In genomic region chr2:121530563-121531334, GRCh38 we compare ENCODE assay signal across 1 cellular context.
TF ChIP-seq lines count a peak whose summit lies in the region.

TSS of gene RNU4ATAC (plus strand) at chr2:121530880.

TF ChIP-seq in K562, 482 proteins besides CTCF, POLR2A, EP300 and RAD21 (continued from another document):
- no peak for TF ChIP-seq CLOCK (CRISPR knock-in tag; IDR thresholded peaks at IDR 0.05; ENCODE audit: borderline replicate concordance)
- peak; percentile 86 for TF ChIP-seq FOXM1 (IDR thresholded peaks at IDR 0.05; ENCODE audit: low read depth)
- 0 out of 2 replicates have a peak, but pooled peaks have one; percentile 91 for TF ChIP-seq FOXM1 (CRISPR knock-in tag; IDR thresholded peaks at IDR 0.05; ENCODE audit: low read depth)
- TF ChIP-seq SIRT6 (IDR thresholded peaks at IDR 0.05; ENCODE audit: low read depth, low read length) = no peak
- TF ChIP-seq ZNF184 (CRISPR knock-in tag; IDR thresholded peaks at IDR 0.05) = no peak
- peak; percentile 99 for TF ChIP-seq LCOR (CRISPR knock-in tag; IDR thresholded peaks at IDR 0.05)
- TF ChIP-seq ZBTB26 (CRISPR knock-in tag; IDR thresholded peaks at IDR 0.05) = peak; percentile 99
- peak; percentile 96 for TF ChIP-seq SNAPC5 (CRISPR knock-in tag; IDR thresholded peaks at IDR 0.05)
- no peak for TF ChIP-seq TFAM (CRISPR knock-in tag; conservative IDR thresholded peaks at IDR 0.05)
- no peak; the same call in 1 of the 2 replicates for TF ChIP-seq NFRKB (IDR thresholded peaks at IDR 0.05; ENCODE audit: low read depth)
- TF ChIP-seq TRIM28 (IDR thresholded peaks at IDR 0.05) = 0 out of 2 replicates have a peak, but pooled peaks have one; percentile 29
- peak; percentile 75; the same call in 1 of the 2 replicates for TF ChIP-seq XRCC3 (IDR thresholded peaks at IDR 0.05)
- TF ChIP-seq ZNF274 (IDR thresholded peaks at IDR 0.05; ENCODE audit: borderline replicate concordance, low read depth, low read length) = no peak; the same call in 1 of the 2 replicates
- TF ChIP-seq HMGN3 (IDR thresholded peaks at IDR 0.05; ENCODE audit: borderline replicate concordance, extremely low read depth, insufficient read length, low read depth, low read length) = no peak
- TF ChIP-seq ZBTB17 (CRISPR knock-in tag; IDR thresholded peaks at IDR 0.05) = peak; percentile 96
- TF ChIP-seq ARHGAP35 (IDR thresholded peaks at IDR 0.05; ENCODE audit: partially characterized antibody) = peak; percentile 99
TF ChIP-seq in K562: peak in this region for 309.
